1 cellular context compared by ENCODE assay signal in the genomic region with DNA sequence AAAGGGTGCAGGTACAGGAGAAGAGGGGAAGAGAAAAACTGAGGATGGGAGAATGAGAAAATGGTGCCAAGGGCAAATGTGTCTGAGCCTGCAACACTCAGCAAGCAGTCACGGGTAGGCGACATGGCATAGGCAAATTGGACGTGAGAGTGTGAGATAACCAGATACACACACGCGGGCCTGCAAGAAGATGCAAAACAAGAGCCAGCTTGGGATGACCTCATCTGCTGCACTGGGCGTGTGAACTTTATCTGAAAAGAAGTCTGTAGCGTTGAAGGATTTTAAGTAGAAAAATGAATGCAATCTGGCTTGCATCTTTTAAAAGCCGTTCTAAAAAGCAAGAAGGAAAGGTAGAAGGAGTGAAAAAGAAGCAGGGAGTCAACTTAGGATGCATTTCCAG.
TF ChIP-seq lines count a peak whose summit lies in the region.

No MANE protein-coding gene starts in this region.

TF ChIP-seq in K562, 482 proteins besides CTCF, POLR2A, EP300 and RAD21 (continued from another document):
- TF ChIP-seq, protein P1, sequence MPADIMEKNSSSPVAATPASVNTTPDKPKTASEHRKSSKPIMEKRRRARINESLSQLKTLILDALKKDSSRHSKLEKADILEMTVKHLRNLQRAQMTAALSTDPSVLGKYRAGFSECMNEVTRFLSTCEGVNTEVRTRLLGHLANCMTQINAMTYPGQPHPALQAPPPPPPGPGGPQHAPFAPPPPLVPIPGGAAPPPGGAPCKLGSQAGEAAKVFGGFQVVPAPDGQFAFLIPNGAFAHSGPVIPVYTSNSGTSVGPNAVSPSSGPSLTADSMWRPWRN (IDR thresholded peaks at IDR 0.05; ENCODE audit: low read depth): no peak
- no peak for TF ChIP-seq ATF7 (IDR thresholded peaks at IDR 0.05)
- no peak for TF ChIP-seq CBX8 (IDR thresholded peaks at IDR 0.05; ENCODE audit: borderline replicate concordance, extremely low read depth, low read depth, low read length, poor library complexity, severe bottlenecking)
- TF ChIP-seq MTA1 (IDR thresholded peaks at IDR 0.05; ENCODE audit: borderline replicate concordance): no peak
TF ChIP-seq in K562: peak in this region for 3.
